ENCODE assay signal across 8 cellular contexts in genomic region chr2:241701405-241702154, GRCh38. TPM values are rescaled to one million over a fixed set of nuclear protein-coding genes. Genes with fewer than 3 reads are reported as not detected.
DNase-seq lines count a peak whose midpoint lies in the region; ATAC-seq and TF ChIP-seq lines count a peak whose summit lies in the region.

ING5 (plus strand) TSS chr2:241702039; CDS start chr2:241702066, 27 bp downstream.

- no peaks in the 10 kb centered on the region for H3K9me3 Mint-ChIP-seq in CD8-positive, alpha-beta T cell

- DNase-seq in CD8-positive, alpha-beta T cell: peak; percentile 86 to 98 (median 96)
- DNase-seq in HL-60 (ENCODE audit: low read depth in 1 of 2, low spot score in 1 of 2) (peak; percentile 78 to 94), lung microvascular endothelial cell (ENCODE audit: low read depth in 2 of 2) (peak; percentile 94 to 96)
- peak; percentile 94 for DNase-seq in NK-92 treated with Interleukin-12 subunit alpha and Interleukin-12 subunit beta, amount 100 ng/mL, for 24 hours (lab: John Stamatoyannopoulos, UW)
- DNase-seq in activated CD8-positive, alpha-beta memory T cell treated with anti-CD3 and anti-CD28 coated beads for 1 hour (ENCODE audit: extremely low read depth in 1 of 2, low read depth in 1 of 2): peak; percentile 78 to 98
- DNase-seq in effector CD4-positive, alpha-beta T cell: peak; percentile 95
- peak; percentile 95 to 99 (median 96) for DNase-seq in stimulated activated CD4-positive, alpha-beta T cell treated with anti-CD3 and anti-CD28 coated beads, TNF-alpha, amount 100 ng/mL, for 4 hours (ENCODE audit: low read depth in 3 of 3)

- peak within 1 kb of the TSS; percentile 87 for H3K27ac Mint-ChIP-seq in CD8-positive, alpha-beta T cell

- H3K4me3 ChIP-seq in CD8-positive, alpha-beta T cell (ENCODE audit: low read depth, low read length): peak within 1 kb of the TSS; percentile 86
- peak within 1 kb of the TSS; percentile 75 for H3K4me3 ChIP-seq in HL-60 (replicated peaks; ENCODE audit: insufficient read depth, low read length)

- TF ChIP-seq CTCF in CD8-positive, alpha-beta T cell (IDR thresholded peaks at IDR 0.05): peak; percentile 44
- TF ChIP-seq CTCF in HL-60 (IDR thresholded peaks at IDR 0.05; ENCODE audit: insufficient read depth, low read length): no peak

- H3K36me3 Mint-ChIP-seq in CD8-positive, alpha-beta T cell: peaks cover 13% of the 10 kb centered on the region

- ATAC-seq in CD8-positive, alpha-beta T cell: peak; percentile 67
- ATAC-seq in GM19467 (IDR thresholded peaks at IDR 0.05; ENCODE audit: unreplicated experiment): peak; percentile 52

- intact Hi-C loops in CD8-positive, alpha-beta T cell (cut with DNase I, micrococcal nuclease): loop anchor here (1.0 to 10.0 kb wide), 16 partner anchors 14 to 1137 kb away; partner anchors contain the start of genes ATG4B (in 2 of the 2), D2HGDH (in 2 of the 2), RNPEPL1 (in 2 of the 2) and THAP4 (in 2 of the 2)

- peak within 1 kb of the TSS; percentile 88 for H3K4me3 Mint-ChIP-seq in CD8-positive, alpha-beta T cell

- no peaks in the 10 kb centered on the region for H3K27me3 ChIP-seq in CD8-positive, alpha-beta T cell (ENCODE audit: insufficient read depth, low read length)
- H3K27me3 ChIP-seq in HL-60 (ENCODE audit: insufficient read depth, poor library complexity, severe bottlenecking): no peaks in the 10 kb centered on the region

- no peaks in the 10 kb centered on the region for H3K36me3 ChIP-seq in CD8-positive, alpha-beta T cell (ENCODE audit: insufficient read depth, low read length)

- peaks cover 18% of the 10 kb centered on the region for H3K4me1 Mint-ChIP-seq in CD8-positive, alpha-beta T cell (ENCODE audit: low read depth)

- POLR2A ChIA-PET in CD8-positive, alpha-beta T cell (lab: Charles Lee): interaction anchor here (0.9 to 6.1 kb wide), 7 partner anchors 14 to 386 kb away, joined by 3 to 70 read pairs (median 6); partner anchors contain the start of genes D2HGDH, DTYMK, HDLBP and SEPTIN2

- no peaks in the 10 kb centered on the region for H3K27me3 Mint-ChIP-seq in CD8-positive, alpha-beta T cell (ENCODE audit: low read depth)

- H3K4me1 ChIP-seq in CD8-positive, alpha-beta T cell (ENCODE audit: insufficient read depth, low read length): peaks cover 11% of the 10 kb centered on the region

- peak within 1 kb of the TSS; percentile 71 for H3K27ac ChIP-seq in CD8-positive, alpha-beta T cell (ENCODE audit: low read depth, low read length)
- H3K27ac ChIP-seq in HL-60 (replicated peaks): peak within 1 kb of the TSS; percentile 99

- H3K9me3 ChIP-seq in CD8-positive, alpha-beta T cell (ENCODE audit: low read length): no peaks in the 10 kb centered on the region

- CTCF ChIA-PET in CD8-positive, alpha-beta T cell (lab: Charles Lee): interaction anchor here (1.0 to 6.0 kb wide), 7 partner anchors 10 to 178 kb away, joined by 4 to 32 read pairs (median 8); partner anchors contain the start of genes D2HGDH and DTYMK

RNA-seq across cellular contexts. Expression of gene ING5, which starts in this region (rescaled TPM):
- 10 to 100 TPM; 32.5 to 34.9 TPM for total RNA-seq in CD8-positive, alpha-beta T cell
- total RNA-seq in lung microvascular endothelial cell: 15.3 and 26.4 TPM in 2 replicates

Comparison
In these comparisons a context has a peak if more than half of its experiments do, and no peak if none do; other contexts are left out.
1. Peak in every context shown above with its lines: DNase-seq, ATAC-seq, H3K4me3 ChIP-seq and H3K27ac ChIP-seq.